17 cellular contexts compared by ENCODE assay signal in the genomic region with DNA sequence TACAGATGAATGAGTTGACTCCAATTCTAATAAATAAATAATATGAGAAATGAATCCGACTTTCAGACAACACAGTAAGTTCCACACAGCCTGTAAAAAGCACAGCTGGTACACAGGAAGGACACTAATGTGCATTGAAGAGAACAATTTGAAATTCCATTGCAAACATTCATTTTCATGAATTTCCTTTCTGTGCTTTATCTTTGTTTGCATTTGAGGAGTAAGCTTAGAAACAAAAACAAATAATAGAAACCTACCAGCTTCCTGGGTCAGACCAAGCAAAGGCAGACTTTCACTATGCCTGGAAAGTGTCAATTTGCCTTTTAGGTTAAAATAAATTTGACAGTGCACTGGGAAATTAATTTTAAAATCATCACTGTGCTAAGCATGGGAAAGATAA.
DNase-seq lines count a peak whose midpoint lies in the region; ATAC-seq and TF ChIP-seq lines count a peak whose summit lies in the region.
"Had no signal": no experiment of that assay in that cellular context is flagged by ENCODE, and none has a peak within 500 bp of the region (broad histone marks: within the 10 kb centered on the region; RNA-seq: fewer than 3 reads in every experiment).

No MANE protein-coding gene starts in this region.

- ATAC-seq in HG02970 (IDR thresholded peaks at IDR 0.05; ENCODE audit: low FRiP score, unreplicated experiment): no peak
- ATAC-seq in activated CD4-positive, CD25-positive, alpha-beta regulatory T cell treated with anti-CD3 and anti-CD28 coated beads, Interleukin-2, amount 50 U/mL, for 24 hours: no peak
- ATAC-seq: sciatic nerve had no signal

- in situ Hi-C loops in astrocyte of the spinal cord (cut with HindIII; ENCODE audit: low sequenced_read_pairs): no loop called here

- DNase-seq in DMS53 treated with DMSO at 0.1 percent for 48 hours (lab: John Stamatoyannopoulos, UW; ENCODE audit: unreplicated experiment): peak; percentile 13
- peak; percentile 84 for DNase-seq in NCI-H146 treated with DMSO at 0.1 percent for 48 hours (lab: John Stamatoyannopoulos, UW; ENCODE audit: unreplicated experiment)
- DNase-seq in astrocyte of the spinal cord (ENCODE audit: low read depth, low spot score): peak; percentile 53
- DNase-seq in left kidney (ENCODE audit: low read depth, low spot score): peak; percentile 13
- no peak for DNase-seq in KG1 (lab: John Stamatoyannopoulos, UW)
- DNase-seq in superior temporal gyrus (ENCODE audit: extremely low spot score): no peak
- DNase-seq: anterior cingulate cortex; mammary epithelial cell; MG63; NCI-H2171; stimulated activated CD4-positive, alpha-beta T cell treated with anti-CD3 and anti-CD28 coated beads, Interleukin-4, amount 100 ng/mL, for 24 hours; SW 1271; tibial artery; WERI-Rb-1 had no signal

- H3K4me3 ChIP-seq in astrocyte of the spinal cord (ENCODE audit: low read depth, low read length): no peak overlapping the region
- H3K4me3 ChIP-seq: MG63, tibial artery had no signal

- no peak for TF ChIP-seq CTCF in astrocyte of the spinal cord (IDR thresholded peaks at IDR 0.05; ENCODE audit: low read depth, low read length)

Comparison
In these comparisons a context has a peak if more than half of its experiments do, and no peak if none do; other contexts are left out.
1. DNase-seq: peak in DMS53 treated with DMSO at 0.1 percent for 48 hours (single experiment), NCI-H146 treated with DMSO at 0.1 percent for 48 hours (single experiment), astrocyte of the spinal cord (single experiment) and left kidney (single experiment); none in KG1 (single experiment) and superior temporal gyrus (single experiment).